In genomic region chr2:11444737-11445136, GRCh38 we compare ENCODE assay signal across 16 cellular contexts.
"Had no signal": no experiment of that assay in that cellular context is flagged by ENCODE, and none has a peak within 500 bp of the region (broad histone marks: within the 10 kb centered on the region; RNA-seq: fewer than 3 reads in every experiment).

No MANE protein-coding gene starts in this region.

- DNase-seq: activated B cell treated with CpG ODN at 0.5 μM for 24 hours; activated CD4-positive, alpha-beta T cell treated with anti-CD3 and anti-CD28 coated beads, Interleukin-2, amount 50 U/mL, for 1 hour; activated naive CD4-positive, alpha-beta T cell treated with anti-CD3 and anti-CD28 coated beads for 36 hours; activated T-cell treated with anti-CD3 and anti-CD28 coated beads for 4 hours; endodermal cell; immature natural killer cell; left cardiac atrium; naive B cell; psoas muscle; sigmoid colon; stimulated activated CD4-positive, alpha-beta T cell treated with anti-CD3 and anti-CD28 coated beads, Interleukin-12 subunit alpha, Interleukin-12 subunit beta, amount 100 ng/mL, for 4 hours; stimulated activated naive CD4-positive, alpha-beta T cell treated with Interleukin-2 at 50 U/mL for 16 hours; T-helper 17 cell; upper lobe of right lung had no signal

- H3K27ac ChIP-seq: psoas muscle, sigmoid colon, upper lobe of right lung had no signal

- H3K4me3 ChIP-seq: lung, psoas muscle, sigmoid colon, upper lobe of right lung had no signal

- H3K4me1 ChIP-seq: psoas muscle, sigmoid colon, upper lobe of right lung had no signal

- H3K9me3 ChIP-seq: psoas muscle, sigmoid colon, upper lobe of right lung had no signal

- H3K27me3 ChIP-seq: sigmoid colon, upper lobe of right lung had no signal

- ATAC-seq: activated T-helper 17 cell treated with anti-CD3 and anti-CD28 coated beads, Interleukin-2, amount 50 U/mL, for 72 hours; left cardiac atrium; psoas muscle; T-helper 17 cell; upper lobe of right lung had no signal
